In genomic region chr16:57283214-57283955, GRCh38 we compare ENCODE assay signal across 10 cellular contexts. TPM values are rescaled to one million over a fixed set of nuclear protein-coding genes. Genes with fewer than 3 reads are reported as not detected.
DNase-seq lines count a peak whose midpoint lies in the region; ATAC-seq, FAIRE-seq and TF ChIP-seq lines count a peak whose summit lies in the region.
"Had no signal": no experiment of that assay in that cellular context is flagged by ENCODE, and none has a peak within 500 bp of the region (broad histone marks: within the 10 kb centered on the region; RNA-seq: fewer than 3 reads in every experiment).

No MANE protein-coding gene starts in this region.

- H4K20me1 ChIP-seq in HCT116 (ENCODE audit: insufficient read depth): no peaks in the 10 kb centered on the region
- no peaks in the 10 kb centered on the region for H4K20me1 ChIP-seq in keratinocyte (ENCODE audit: control insufficient read depth, extremely low read depth, insufficient read depth, low read length)

- intact Hi-C loops in HCT116 (cut with micrococcal nuclease): no loop called here

- dilution Hi-C loops in keratinocyte (cut with MboI; ENCODE audit: extremely low pct_ligation_motif_present, low sequenced_read_pairs): no loop called here

- CTCF ChIA-PET in HCT116 (lab: Charles Lee): no interaction called here

- H3K79me2 ChIP-seq in HCT116 (ENCODE audit: insufficient read depth, low read length): no peaks in the 10 kb centered on the region
- H3K79me2 ChIP-seq in keratinocyte (ENCODE audit: control insufficient read depth, insufficient read depth, low read length): no peaks in the 10 kb centered on the region

- H3K4me2 ChIP-seq in HCT116 (ENCODE audit: low read length) (peak overlapping the region; percentile 97; the same call in 1 of the 2 replicates), keratinocyte (ENCODE audit: control insufficient read depth, extremely low read depth, insufficient read depth, low read depth, low read length) (peak overlapping the region; percentile 71)

- in situ Hi-C loops in ACHN (cut with HindIII; ENCODE audit: low pct_ligation_motif_present, low pct_unique_long_range_greater_than_20kb, low sequenced_read_pairs): no loop called here

- H3K9me3 ChIP-seq in HCT116 (ENCODE audit: control insufficient read depth in 1 of 2, insufficient read depth in 1 of 2, low read depth in 1 of 2, low read length in 2 of 2) (no peaks in the 10 kb centered on the region), keratinocyte (ENCODE audit: control insufficient read depth, low read depth, low read length) (no peaks in the 10 kb centered on the region)

- H3K9me2 ChIP-seq in HCT116 (ENCODE audit: insufficient read depth): no peaks in the 10 kb centered on the region

- no peak overlapping the region for H3K4me3 ChIP-seq in HCT116 (replicated peaks in 1 of 2; ENCODE audit: low read depth in 1 of 2, low read length in 2 of 2)
- H3K4me3 ChIP-seq in keratinocyte (ENCODE audit: control insufficient read depth in 2 of 3, extremely low read depth in 1 of 3, insufficient read depth in 2 of 3, low read depth in 1 of 3, low read length in 3 of 3): peak overlapping the region; percentile 11 to 56 (median 50)
- H3K4me3 ChIP-seq in skin epidermis: peak overlapping the region in 5 of 7 experiments; percentile 31 to 53 (median 48)

- TF ChIP-seq CTCF in HCT116 (IDR thresholded peaks at IDR 0.05 in 2 of 3, conservative IDR thresholded peaks at IDR 0.05 in 1 of 3; ENCODE audit: borderline replicate concordance in 1 of 3, insufficient read depth in 1 of 3, low read depth in 2 of 3, low read length in 2 of 3) (no peak), keratinocyte (optimal IDR thresholded peaks at IDR 0.05 in 1 of 3, IDR thresholded peaks at IDR 0.05 in 1 of 3, conservative IDR thresholded peaks at IDR 0.05 in 1 of 3; ENCODE audit: extremely low read depth in 1 of 3, insufficient read depth in 2 of 3, low read length in 3 of 3) (no peak)

- POLR2A ChIA-PET in HCT116 (lab: Charles Lee): no interaction called here
- POLR2A ChIA-PET in activated naive CD8-positive, alpha-beta T cell treated with anti-CD3 and anti-CD28 coated beads, Interleukin-2, amount 10 ng/mL, durations not matched to agents 7 days and 5 days (lab: Charles Lee): no interaction called here

- no peak for TF ChIP-seq RAD21 in HCT116 (IDR thresholded peaks at IDR 0.05; ENCODE audit: low read depth)

- peaks cover 28 to 29% of the 10 kb centered on the region in 2 experiments; a peak in 3 of 4 replicates for H3K4me1 ChIP-seq in HCT116 (ENCODE audit: control insufficient read depth in 1 of 2, insufficient read depth in 2 of 2, low read length in 2 of 2)
- peaks cover 22% of the 10 kb centered on the region for H3K4me1 ChIP-seq in keratinocyte (ENCODE audit: control insufficient read depth, extremely low read depth, insufficient read depth, low read length)

- H3K27ac ChIP-seq in HCT116 (ENCODE audit: low read depth, low read length): no peak overlapping the region; the same call in 1 of the 2 replicates
- H3K27ac ChIP-seq in keratinocyte (ENCODE audit: control insufficient read depth, insufficient read depth, low read length): no peak overlapping the region
- peak overlapping the region in 10 of 21 experiments; percentile 1 to 73 (median 59) for H3K27ac ChIP-seq in skin epidermis
- H3K27ac ChIP-seq: SK-N-MC had no signal

- H3K27me3 Mint-ChIP-seq in activated naive CD8-positive, alpha-beta T cell treated with anti-CD3 and anti-CD28 coated beads, Interleukin-2, amount 10 ng/mL, durations not matched to agents 7 days and 5 days: peaks cover 40% of the 10 kb centered on the region

- ATAC-seq in HCT116 (no peak), GM18909 (IDR thresholded peaks at IDR 0.05; ENCODE audit: poor library complexity, unreplicated experiment) (no peak)
- no peak for ATAC-seq in activated naive CD8-positive, alpha-beta T cell treated with anti-CD3 and anti-CD28 coated beads, Interleukin-2, amount 10 ng/mL, durations not matched to agents 7 days and 5 days (ENCODE audit: low read depth)

- RAD21 ChIA-PET in HCT116 (lab: Charles Lee; ENCODE audit: low non-redundant PET in 1 of 2, low total read pairs in 2 of 2, uncharacterized antibody in 2 of 2, unreplicated experiment in 2 of 2): no interaction called here

- no peaks in the 10 kb centered on the region for H3K36me3 ChIP-seq in HCT116 (ENCODE audit: control insufficient read depth in 1 of 2, insufficient read depth in 2 of 2, low read length in 2 of 2)
- no peaks in the 10 kb centered on the region for H3K36me3 ChIP-seq in keratinocyte (ENCODE audit: control insufficient read depth in 2 of 2, extremely low read depth in 1 of 2, insufficient read depth in 2 of 2, low read length in 2 of 2)

- H3K27ac Mint-ChIP-seq in activated naive CD8-positive, alpha-beta T cell treated with anti-CD3 and anti-CD28 coated beads, Interleukin-2, amount 10 ng/mL, durations not matched to agents 7 days and 5 days: no peak overlapping the region

- H3K4me1 Mint-ChIP-seq in activated naive CD8-positive, alpha-beta T cell treated with anti-CD3 and anti-CD28 coated beads, Interleukin-2, amount 10 ng/mL, durations not matched to agents 7 days and 5 days: peaks cover 9% of the 10 kb centered on the region

- FAIRE-seq in keratinocyte (lab: Jason Lieb, UNC): no peak

- no peaks in the 10 kb centered on the region for H3K9me3 Mint-ChIP-seq in activated naive CD8-positive, alpha-beta T cell treated with anti-CD3 and anti-CD28 coated beads, Interleukin-2, amount 10 ng/mL, durations not matched to agents 7 days and 5 days

- peak overlapping the region; percentile 71 for H3K4me3 Mint-ChIP-seq in activated naive CD8-positive, alpha-beta T cell treated with anti-CD3 and anti-CD28 coated beads, Interleukin-2, amount 10 ng/mL, durations not matched to agents 7 days and 5 days

- TSS peak; percentile 35 for BruUV-seq in HCT116 (replicated peaks; lab: Mats Ljungman, UMichigan)

- no peaks in the 10 kb centered on the region for H3K27me3 ChIP-seq in HCT116 (ENCODE audit: insufficient read depth, low read length)
- H3K27me3 ChIP-seq in keratinocyte (ENCODE audit: control insufficient read depth, extremely low read depth, insufficient read depth, low read length): peaks cover 10% of the 10 kb centered on the region

- no peak overlapping the region for H3K9ac ChIP-seq in HCT116 (ENCODE audit: low read length)
- no peak overlapping the region for H3K9ac ChIP-seq in keratinocyte (ENCODE audit: control insufficient read depth, extremely low read depth, insufficient read depth, low read length)

- no peaks in the 10 kb centered on the region for H3K9me1 ChIP-seq in keratinocyte (ENCODE audit: control insufficient read depth, extremely low read depth, insufficient read depth, low read length)

- DNase-seq in HCT116 (ENCODE audit: low read depth, low spot score) (no peak), keratinocyte (ENCODE audit: low read depth, low spot score) (no peak), ACHN (no peak), EL (no peak), NCI-H2171 treated with DMSO at 0.1 percent for 48 hours (lab: John Stamatoyannopoulos, UW) (no peak)
- DNase-seq in activated naive CD8-positive, alpha-beta T cell treated with anti-CD3 and anti-CD28 coated beads, Interleukin-2, amount 10 ng/mL, durations not matched to agents 7 days and 5 days: no peak
- DNase-seq: HCEC 1CT had no signal

- H3K36me3 Mint-ChIP-seq in activated naive CD8-positive, alpha-beta T cell treated with anti-CD3 and anti-CD28 coated beads, Interleukin-2, amount 10 ng/mL, durations not matched to agents 7 days and 5 days: no peaks in the 10 kb centered on the region

- H2AFZ ChIP-seq in HCT116 (ENCODE audit: low read depth, low read length, poor library complexity, severe bottlenecking) (no peak overlapping the region), keratinocyte (ENCODE audit: control insufficient read depth, low read length) (no peak overlapping the region)

- TF ChIP-seq POLR2A in HCT116 (IDR thresholded peaks at IDR 0.05; ENCODE audit: borderline replicate concordance, extremely low read depth, insufficient read depth, insufficient read length): no peak

TF ChIP-seq in HCT116, 20 proteins besides CTCF, POLR2A, EP300 and RAD21:
- TF ChIP-seq EGR1 (IDR thresholded peaks at IDR 0.05; ENCODE audit: low read depth) (no peak), CBX3 (IDR thresholded peaks at IDR 0.05; ENCODE audit: low read depth) (no peak), EZH2phosphoT487 (IDR thresholded peaks at IDR 0.05; ENCODE audit: borderline replicate concordance) (no peak)
TF ChIP-seq in HCT116: peak in this region for 0.

RNA-seq across cellular contexts. Expression of gene PLLP, which starts 1.1 kb away (rescaled TPM):
- 3.1 TPM for total RNA-seq in HCT116 (2021; ENCODE audit: unreplicated experiment)
- 5.3 and 5.9 TPM in 2 replicates for polyA plus RNA-seq in HCT116 (2012)
- total RNA-seq in activated naive CD8-positive, alpha-beta T cell treated with anti-CD3 and anti-CD28 coated beads, Interleukin-2, amount 10 ng/mL, durations not matched to agents 7 days and 5 days: under 1 TPM; 0.08 to 0.26 TPM
- polyA plus RNA-seq in keratinocyte: 8.7 to 15.4 TPM (median 13.1 TPM) in 3 replicates
- 2.0 TPM for polyA plus RNA-seq in keratinocyte (2011; ENCODE audit: low read depth)
- 7.6 and 10.6 TPM in 2 replicates for polyA plus RNA-seq in keratinocyte (2011; cell fraction: cytosol; rRNA removed)
- 5.4 and 8.0 TPM in 2 replicates for polyA plus RNA-seq in keratinocyte (2011; cell fraction: nucleus; rRNA removed)
- 5.8 and 10.7 TPM in 2 replicates for polyA plus RNA-seq in keratinocyte (2012; ENCODE audit: low replicate concordance)
- 8.3 to 14.0 TPM (median 14.0 TPM) in 3 replicates for polyA minus RNA-seq in keratinocyte
- polyA minus RNA-seq in keratinocyte (2011; cell fraction: cytosol; rRNA and poly(A)+ RNA removed): 9.0 TPM
- 2.8 and 7.2 TPM in 2 replicates for polyA minus RNA-seq in keratinocyte (2011; cell fraction: nucleus; rRNA and poly(A)+ RNA removed)

RNA-seq across cellular contexts. Expression of gene ARL2BP, which starts 38.3 kb away (rescaled TPM):
- 28.8 TPM for total RNA-seq in HCT116 (2021; ENCODE audit: unreplicated experiment)
- 17.8 and 19.7 TPM in 2 replicates for polyA plus RNA-seq in HCT116 (2012)
- total RNA-seq in activated naive CD8-positive, alpha-beta T cell treated with anti-CD3 and anti-CD28 coated beads, Interleukin-2, amount 10 ng/mL, durations not matched to agents 7 days and 5 days: 10 to 100 TPM; 34.9 to 37.9 TPM
- polyA plus RNA-seq in keratinocyte: 55.2 to 107 TPM (median 98.0 TPM) in 3 replicates
- 37.9 TPM for polyA plus RNA-seq in keratinocyte (2011; ENCODE audit: low read depth)
- 80.7 and 116 TPM in 2 replicates for polyA plus RNA-seq in keratinocyte (2011; cell fraction: cytosol; rRNA removed)
- polyA plus RNA-seq in keratinocyte (2011; cell fraction: nucleus; rRNA removed): 34.7 and 35.5 TPM in 2 replicates
- 41.8 and 65.4 TPM in 2 replicates for polyA plus RNA-seq in keratinocyte (2012; ENCODE audit: low replicate concordance)
- polyA minus RNA-seq in keratinocyte: 42.4 to 71.7 TPM (median 60.0 TPM) in 3 replicates
- polyA minus RNA-seq in keratinocyte (2011; cell fraction: cytosol; rRNA and poly(A)+ RNA removed): 66.4 TPM
- 14.6 and 25.1 TPM in 2 replicates for polyA minus RNA-seq in keratinocyte (2011; cell fraction: nucleus; rRNA and poly(A)+ RNA removed)

Comparison
In these comparisons a context has a peak if more than half of its experiments do, and no peak if none do; other contexts are left out.
1. H3K4me3 ChIP-seq: peak in keratinocyte (3 of 3) and skin epidermis (5 of 7); none in HCT116 (0 of 2).